ENCODE assay signal across 17 cellular contexts in the genomic region with DNA sequence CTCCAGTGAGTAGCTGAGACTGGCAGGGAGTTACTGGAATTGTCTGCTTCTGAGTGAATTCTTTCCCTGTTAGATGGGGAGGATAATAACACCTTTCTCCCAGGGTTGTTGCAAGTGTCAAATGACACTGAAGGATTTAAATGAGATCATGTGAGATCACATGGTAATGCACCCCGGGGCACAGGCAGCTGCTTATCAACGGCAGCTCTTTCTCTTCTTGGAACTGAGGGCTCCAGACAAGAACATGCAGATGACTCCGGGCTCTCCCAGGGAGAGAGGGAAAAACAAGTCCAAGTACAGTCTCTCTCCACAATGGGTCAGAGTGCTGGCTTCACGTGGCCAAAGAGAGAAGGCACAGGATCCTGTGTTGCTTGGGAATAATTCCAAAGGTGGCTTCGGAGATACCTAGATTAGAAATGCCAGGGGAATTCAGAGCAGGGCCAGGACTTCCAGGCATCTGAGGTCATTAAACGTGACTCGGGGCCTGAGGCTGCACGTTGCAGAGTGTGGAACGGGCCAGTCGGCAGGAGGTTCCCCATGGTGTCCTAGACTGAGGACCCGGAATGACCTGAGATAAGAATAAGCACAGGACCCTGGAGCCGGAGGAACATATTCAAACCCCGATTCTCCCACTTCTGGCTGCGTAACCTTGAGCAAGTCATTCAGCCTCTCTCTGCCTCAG.
DNase-seq lines count a peak whose midpoint lies in the region; ATAC-seq, FAIRE-seq and TF ChIP-seq lines count a peak whose summit lies in the region.
"Had no signal": no experiment of that assay in that cellular context is flagged by ENCODE, and none has a peak within 500 bp of the region (broad histone marks: within the 10 kb centered on the region; RNA-seq: fewer than 3 reads in every experiment).

No MANE protein-coding gene starts in this region.

- H3K9me3 ChIP-seq in H1 (ENCODE audit: insufficient read depth in 2 of 2, low read depth in 1 of 2, low read length in 1 of 2) (no peaks in the 10 kb centered on the region), neuronal stem cell (replicated peaks in 1 of 2; ENCODE audit: control insufficient read depth in 2 of 2, insufficient read depth in 1 of 2, low read depth in 1 of 2, low read length in 2 of 2) (no peaks in the 10 kb centered on the region), prostate gland (no peaks in the 10 kb centered on the region)
- H3K9me3 ChIP-seq: BLaER1, breast epithelium, stomach had no signal

- DNase-seq in HEK293T (ENCODE audit: extremely low spot score) = peak; percentile 15
- peak; percentile 51 to 79 for DNase-seq in NCI-H526 (lab: John Stamatoyannopoulos, UW)
- DNase-seq in H1 (ENCODE audit: low read depth in 1 of 2, low spot score in 2 of 2) = no peak
- no peak for DNase-seq in neuronal stem cell (ENCODE audit: low spot score)
- no peak for DNase-seq in HPDE6-E6E7 (ENCODE audit: extremely low spot score)
- no peak for DNase-seq in prostate gland (ENCODE audit: low spot score)
- DNase-seq: activated naive CD4-positive, alpha-beta T cell treated with anti-CD3 and anti-CD28 coated beads, Interleukin-2, amount 50 U/mL, for 16 hours; glutamatergic neuron; left cardiac atrium; NCI-H1105; stomach had no signal

- H3K14ac ChIP-seq in H1 (ENCODE audit: insufficient read length) = no peak overlapping the region
- H3K14ac ChIP-seq in neuronal stem cell (ENCODE audit: low read length) = no peak overlapping the region

- H2BK12ac ChIP-seq in H1 (ENCODE audit: low read depth, low read length) (no peak overlapping the region; the same call in 1 of the 2 replicates), neuronal stem cell (ENCODE audit: low read length) (no peak overlapping the region)

- H3K27me3 ChIP-seq in H1 (replicated peaks in 1 of 4; ENCODE audit: control insufficient read depth in 3 of 4, extremely low read depth in 1 of 4, insufficient read depth in 3 of 4, low read length in 3 of 4) (no peaks in the 10 kb centered on the region), neuronal stem cell (ENCODE audit: control insufficient read depth in 3 of 3, insufficient read depth in 3 of 3, low read depth in 1 of 3, low read length in 3 of 3) (no peaks in the 10 kb centered on the region), prostate gland (replicated peaks; ENCODE audit: insufficient read depth) (no peaks in the 10 kb centered on the region)
- H3K27me3 ChIP-seq: BLaER1 had no signal

- intact Hi-C loops in prostate gland (cut with DNase I) = no loop called here

- H2BK15ac ChIP-seq in H1 (ENCODE audit: low read length) (no peak overlapping the region), neuronal stem cell (ENCODE audit: low read length) (no peak overlapping the region)

- H3K4me1 ChIP-seq in H1 (replicated peaks in 1 of 4; ENCODE audit: control insufficient read depth in 3 of 4, insufficient read depth in 4 of 4, low read length in 3 of 4) = peaks cover 11 to 25% (median 23%) of the 10 kb centered on the region in 4 experiments
- H3K4me1 ChIP-seq in neuronal stem cell (ENCODE audit: control insufficient read depth in 2 of 2, insufficient read depth in 1 of 2, low read depth in 1 of 2, low read length in 2 of 2) = peaks cover 15 to 32% of the 10 kb centered on the region in 2 donors
- no peaks in the 10 kb centered on the region for H3K4me1 ChIP-seq in prostate gland (replicated peaks)

- no peak overlapping the region for H3K23ac ChIP-seq in H1 (ENCODE audit: insufficient read length)
- no peak overlapping the region for H3K23ac ChIP-seq in neuronal stem cell (ENCODE audit: low read depth, low read length, poor library complexity)

- no peak overlapping the region for H2AK5ac ChIP-seq in H1 (ENCODE audit: low read depth, low read length)
- H2AK5ac ChIP-seq in neuronal stem cell (ENCODE audit: low read depth, low read length) = no peak overlapping the region

- H3K4ac ChIP-seq in H1 (replicated peaks; ENCODE audit: insufficient read length, low read depth, low read length) (no peak overlapping the region), neuronal stem cell (ENCODE audit: low read length) (no peak overlapping the region)

- H2BK5ac ChIP-seq in H1 (ENCODE audit: low read depth, low read length) (no peak overlapping the region), neuronal stem cell (ENCODE audit: low read length) (no peak overlapping the region)

- H2BK120ac ChIP-seq in H1 (replicated peaks; ENCODE audit: low read depth, low read length) (no peak overlapping the region), neuronal stem cell (ENCODE audit: low read depth, low read length) (no peak overlapping the region)

- FAIRE-seq in H1 (lab: Jason Lieb, UNC) = peak; percentile 70
- FAIRE-seq: GM12892 had no signal

- H3K27ac ChIP-seq in H1 (ENCODE audit: low read depth, low read length) (no peak overlapping the region), neuronal stem cell (replicated peaks; ENCODE audit: low read length) (no peak overlapping the region), prostate gland (no peak overlapping the region)
- H3K27ac ChIP-seq: BLaER1, breast epithelium, stomach had no signal

- H3K4me3 ChIP-seq in H1 (ENCODE audit: extremely low read depth in 1 of 4, insufficient read depth in 2 of 4, low read depth in 3 of 4, low read length in 4 of 4) = no peak overlapping the region
- H3K4me3 ChIP-seq in neuronal stem cell (ENCODE audit: low read length in 2 of 2) = no peak overlapping the region
- no peak overlapping the region for H3K4me3 ChIP-seq in prostate gland
- H3K4me3 ChIP-seq: BLaER1, breast epithelium, stomach had no signal

- H3K56ac ChIP-seq in H1 (replicated peaks; ENCODE audit: insufficient read length, low read depth, low read length) = no peak overlapping the region

- H3K18ac ChIP-seq in H1 (ENCODE audit: extremely low read depth, low read length) = peak overlapping the region; percentile 35; the same call in 1 of the 2 replicates
- no peak overlapping the region for H3K18ac ChIP-seq in neuronal stem cell (ENCODE audit: low read length)

- WGBS in H1 (ENCODE audit: extremely low coverage in 1 of 2, insufficient coverage in 1 of 2, insufficient read length in 1 of 2, insufficient replicate concordance in 2 of 2, low coverage in 1 of 2, low lambda C conversion rate in 2 of 2, missing lambda C conversion rate in 1 of 2), 2 experiments = 72% methylated on average over 14 of the region's 14 CpGs; no CpG with 5 or more reads in 1 of the 2 experiments
- WGBS in neuronal stem cell (ENCODE audit: extremely low coverage in 2 of 2, insufficient read length in 2 of 2, insufficient replicate concordance in 1 of 2), 2 donors = no CpG with 5 or more reads among the region's 14 CpGs
- WGBS in prostate gland = 68% methylated on average over 14 of the region's 14 CpGs

- H4K8ac ChIP-seq in H1 (ENCODE audit: extremely low read depth, insufficient read depth, low read length) (no peak overlapping the region), neuronal stem cell (ENCODE audit: low read depth, low read length) (no peak overlapping the region)

- H2BK20ac ChIP-seq in H1 (ENCODE audit: low read length) = 0 out of 2 replicates have a peak overlapping the region, but pooled peaks have one; percentile 38

- H2AFZ ChIP-seq in H1 (ENCODE audit: low read length) (no peak overlapping the region), neuronal stem cell (ENCODE audit: low read length) (peak overlapping the region; percentile 9)

- no peaks in the 10 kb centered on the region for H3K36me3 ChIP-seq in H1 (ENCODE audit: control insufficient read depth in 2 of 4, insufficient read depth in 4 of 4, low read length in 3 of 4)
- H3K36me3 ChIP-seq in neuronal stem cell (replicated peaks in 1 of 2; ENCODE audit: control insufficient read depth in 2 of 2, insufficient read depth in 2 of 2, low read length in 2 of 2) = no peaks in the 10 kb centered on the region
- H3K36me3 ChIP-seq in prostate gland = no peaks in the 10 kb centered on the region
- H3K36me3 ChIP-seq: BLaER1, breast epithelium, stomach had no signal

- TF ChIP-seq POLR2A in H1 (IDR thresholded peaks at IDR 0.05; ENCODE audit: control extremely low read depth in 1 of 2, low read depth in 2 of 2, low read length in 2 of 2) = no peak
- TF ChIP-seq POLR2A in prostate gland (IDR thresholded peaks at IDR 0.05) = no peak

- CTCF ChIA-PET in HEK293T (lab: Yijun Ruan, JAX) = no interaction called here
- CTCF ChIA-PET in H1 (lab: Charles Lee; ENCODE audit: partially characterized antibody) = interaction anchor here (0.7 to 1.4 kb wide), 4 partner anchors 258 to 735 kb away, joined by 3 to 7 read pairs (median 4); no protein-coding TSS in a partner anchor

- POLR2A ChIA-PET in HEK293T (lab: Yijun Ruan, JAX) (no interaction called here), H1 (lab: Charles Lee; ENCODE audit: partially characterized antibody) (interaction anchor here (1.2 kb wide), 1 partner anchor 10 kb away, joined by 3 read pairs; no protein-coding TSS in a partner anchor)

- H4K5ac ChIP-seq in H1 (ENCODE audit: insufficient read length, low read depth, low read length) = no peak overlapping the region

- TF ChIP-seq CTCF in H1 (IDR thresholded peaks at IDR 0.05; ENCODE audit: control extremely low read depth in 1 of 3, insufficient read depth in 1 of 3, low read depth in 1 of 3, low read length in 3 of 3) (no peak), prostate gland (IDR thresholded peaks at IDR 0.05) (no peak)

- no peak for TF ChIP-seq EP300 in H1 (IDR thresholded peaks at IDR 0.05; ENCODE audit: borderline replicate concordance in 1 of 2, low read depth in 2 of 2, low read length in 2 of 2)

- no peaks in the 10 kb centered on the region for H3K79me2 ChIP-seq in H1 (ENCODE audit: control insufficient read depth in 1 of 2, insufficient read depth in 2 of 2, low read length in 2 of 2)

- ATAC-seq in HG02938 (IDR thresholded peaks at IDR 0.05; ENCODE audit: unreplicated experiment) (no peak), GM19463 (IDR thresholded peaks at IDR 0.05; ENCODE audit: unreplicated experiment) (no peak)
- ATAC-seq: activated CD4-positive, CD25-positive, alpha-beta regulatory T cell treated with anti-CD3 and anti-CD28 coated beads, Interleukin-2, amount 50 U/mL, for 24 hours had no signal

- TF ChIP-seq RAD21 in H1 (IDR thresholded peaks at IDR 0.05 in 1 of 2, conservative IDR thresholded peaks at IDR 0.05 in 1 of 2; ENCODE audit: low read depth in 2 of 2, low read length in 2 of 2) = no peak

- H4K91ac ChIP-seq in H1 (replicated peaks; ENCODE audit: insufficient read length, low read length) (no peak overlapping the region), neuronal stem cell (ENCODE audit: low read depth, low read length, poor library complexity) (no peak overlapping the region)

- no peaks in the 10 kb centered on the region; the same call in 1 of the 2 replicates for H3K23me2 ChIP-seq in H1 (ENCODE audit: low read depth, low read length)

- no peak overlapping the region for H3K9ac ChIP-seq in H1 (replicated peaks in 1 of 4; ENCODE audit: extremely low read depth in 1 of 4, low read depth in 3 of 4, low read length in 3 of 4)
- H3K9ac ChIP-seq in neuronal stem cell (ENCODE audit: low read depth, low read length, poor library complexity) = no peak overlapping the region
- H3K9ac ChIP-seq: BLaER1 had no signal

- H3K79me1 ChIP-seq in H1 (ENCODE audit: low read depth, low read length) (no peaks in the 10 kb centered on the region), neuronal stem cell (ENCODE audit: low read depth, low read length) (no peaks in the 10 kb centered on the region)

- no peaks in the 10 kb centered on the region for H4K20me1 ChIP-seq in H1 (replicated peaks in 1 of 2; ENCODE audit: control insufficient read depth in 1 of 2, insufficient read depth in 2 of 2, low read length in 2 of 2)
- H4K20me1 ChIP-seq: BLaER1 had no signal

- peak overlapping the region in 1 of 2 experiments; percentile 15; a peak in 1 of 4 replicates for H3K4me2 ChIP-seq in H1 (ENCODE audit: insufficient read depth in 1 of 2, low read depth in 2 of 2, low read length in 2 of 2)
- H3K4me2 ChIP-seq in neuronal stem cell (ENCODE audit: insufficient read depth, low read length, poor library complexity, severe bottlenecking) = no peak overlapping the region
- H3K4me2 ChIP-seq: BLaER1 had no signal

Comparison
In these comparisons a context has a peak if more than half of its experiments do, and no peak if none do; other contexts are left out.
1. DNase-seq: peak in HEK293T (single experiment) and NCI-H526 (2 of 2); none in H1 (0 of 2), neuronal stem cell (single experiment), HPDE6-E6E7 (single experiment) and prostate gland (single experiment).